Comparison of ENCODE assay signal across 2 cellular contexts in the genomic region with DNA sequence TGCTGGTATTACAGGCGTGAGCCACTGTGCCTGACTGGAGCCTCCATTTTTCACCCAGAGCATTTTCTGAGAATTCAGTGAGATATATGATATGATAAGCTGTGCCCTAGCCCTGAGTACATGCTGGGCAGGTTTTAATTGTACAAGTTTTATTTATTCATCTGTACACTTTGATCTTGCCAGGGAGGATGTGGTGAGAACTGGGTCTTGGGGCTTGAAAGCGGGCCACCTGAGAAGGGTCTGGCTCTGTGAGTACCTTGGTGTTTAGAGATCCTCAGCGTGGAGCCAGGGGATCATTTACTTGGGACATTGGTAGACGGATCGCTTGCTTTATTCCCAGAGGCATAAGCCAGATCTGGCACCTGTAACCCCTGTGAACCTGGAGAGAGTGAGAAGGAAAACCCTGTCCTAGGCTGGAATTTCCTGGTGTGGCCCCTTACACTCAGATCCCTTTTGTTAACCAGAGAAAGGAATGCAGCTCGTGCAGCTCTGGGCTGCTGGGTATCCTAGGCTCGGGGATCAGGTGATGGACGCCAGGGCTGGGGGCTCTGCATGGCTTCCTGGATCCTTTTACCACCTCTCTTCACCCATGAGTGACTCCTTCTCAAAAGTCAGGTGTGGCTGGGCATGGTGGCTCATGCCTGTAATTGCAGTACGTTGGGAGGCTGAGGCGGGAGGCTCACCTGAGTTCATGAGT.
TF ChIP-seq lines count a peak whose summit lies in the region.

No MANE protein-coding gene starts in this region.

TF ChIP-seq in SK-N-SH, 30 proteins besides CTCF, POLR2A, EP300 and RAD21 (continued from another document):
- TF ChIP-seq, protein P1, sequence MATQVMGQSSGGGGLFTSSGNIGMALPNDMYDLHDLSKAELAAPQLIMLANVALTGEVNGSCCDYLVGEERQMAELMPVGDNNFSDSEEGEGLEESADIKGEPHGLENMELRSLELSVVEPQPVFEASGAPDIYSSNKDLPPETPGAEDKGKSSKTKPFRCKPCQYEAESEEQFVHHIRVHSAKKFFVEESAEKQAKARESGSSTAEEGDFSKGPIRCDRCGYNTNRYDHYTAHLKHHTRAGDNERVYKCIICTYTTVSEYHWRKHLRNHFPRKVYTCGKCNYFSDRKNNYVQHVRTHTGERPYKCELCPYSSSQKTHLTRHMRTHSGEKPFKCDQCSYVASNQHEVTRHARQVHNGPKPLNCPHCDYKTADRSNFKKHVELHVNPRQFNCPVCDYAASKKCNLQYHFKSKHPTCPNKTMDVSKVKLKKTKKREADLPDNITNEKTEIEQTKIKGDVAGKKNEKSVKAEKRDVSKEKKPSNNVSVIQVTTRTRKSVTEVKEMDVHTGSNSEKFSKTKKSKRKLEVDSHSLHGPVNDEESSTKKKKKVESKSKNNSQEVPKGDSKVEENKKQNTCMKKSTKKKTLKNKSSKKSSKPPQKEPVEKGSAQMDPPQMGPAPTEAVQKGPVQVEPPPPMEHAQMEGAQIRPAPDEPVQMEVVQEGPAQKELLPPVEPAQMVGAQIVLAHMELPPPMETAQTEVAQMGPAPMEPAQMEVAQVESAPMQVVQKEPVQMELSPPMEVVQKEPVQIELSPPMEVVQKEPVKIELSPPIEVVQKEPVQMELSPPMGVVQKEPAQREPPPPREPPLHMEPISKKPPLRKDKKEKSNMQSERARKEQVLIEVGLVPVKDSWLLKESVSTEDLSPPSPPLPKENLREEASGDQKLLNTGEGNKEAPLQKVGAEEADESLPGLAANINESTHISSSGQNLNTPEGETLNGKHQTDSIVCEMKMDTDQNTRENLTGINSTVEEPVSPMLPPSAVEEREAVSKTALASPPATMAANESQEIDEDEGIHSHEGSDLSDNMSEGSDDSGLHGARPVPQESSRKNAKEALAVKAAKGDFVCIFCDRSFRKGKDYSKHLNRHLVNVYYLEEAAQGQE (IDR thresholded peaks at IDR 0.05; ENCODE audit: low read depth, low read length), result no peak
- TF ChIP-seq NRF1 (IDR thresholded peaks at IDR 0.05; ENCODE audit: low read depth, low read length) (no peak), FOXM1 (IDR thresholded peaks at IDR 0.05; ENCODE audit: low read depth) (no peak), SMC3 (IDR thresholded peaks at IDR 0.05; ENCODE audit: low read depth, low read length) (no peak)
- TF ChIP-seq, protein P2, sequence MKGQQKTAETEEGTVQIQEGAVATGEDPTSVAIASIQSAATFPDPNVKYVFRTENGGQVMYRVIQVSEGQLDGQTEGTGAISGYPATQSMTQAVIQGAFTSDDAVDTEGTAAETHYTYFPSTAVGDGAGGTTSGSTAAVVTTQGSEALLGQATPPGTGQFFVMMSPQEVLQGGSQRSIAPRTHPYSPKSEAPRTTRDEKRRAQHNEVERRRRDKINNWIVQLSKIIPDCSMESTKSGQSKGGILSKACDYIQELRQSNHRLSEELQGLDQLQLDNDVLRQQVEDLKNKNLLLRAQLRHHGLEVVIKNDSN (IDR thresholded peaks at IDR 0.05; ENCODE audit: borderline replicate concordance, low read depth), result no peak
- TF ChIP-seq, protein P3, sequence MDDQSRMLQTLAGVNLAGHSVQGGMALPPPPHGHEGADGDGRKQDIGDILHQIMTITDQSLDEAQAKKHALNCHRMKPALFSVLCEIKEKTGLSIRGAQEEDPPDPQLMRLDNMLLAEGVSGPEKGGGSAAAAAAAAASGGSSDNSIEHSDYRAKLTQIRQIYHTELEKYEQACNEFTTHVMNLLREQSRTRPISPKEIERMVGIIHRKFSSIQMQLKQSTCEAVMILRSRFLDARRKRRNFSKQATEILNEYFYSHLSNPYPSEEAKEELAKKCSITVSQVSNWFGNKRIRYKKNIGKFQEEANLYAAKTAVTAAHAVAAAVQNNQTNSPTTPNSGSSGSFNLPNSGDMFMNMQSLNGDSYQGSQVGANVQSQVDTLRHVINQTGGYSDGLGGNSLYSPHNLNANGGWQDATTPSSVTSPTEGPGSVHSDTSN (IDR thresholded peaks at IDR 0.05), result no peak

TF ChIP-seq in H1, 55 proteins besides CTCF, POLR2A, EP300 and RAD21 (continued from another document):
- TF ChIP-seq ASH2L (IDR thresholded peaks at IDR 0.05; ENCODE audit: low read length) (peak; percentile 29), TEAD4 (IDR thresholded peaks at IDR 0.05; ENCODE audit: low read depth, low read length) (peak; percentile 89), TAF1 (IDR thresholded peaks at IDR 0.05; ENCODE audit: low read depth, low read length) (0 out of 2 replicates have a peak, but pooled peaks have one; percentile 40), SIRT6 (IDR thresholded peaks at IDR 0.05; ENCODE audit: low read length) (no peak), KDM5A (IDR thresholded peaks at IDR 0.05; ENCODE audit: low read length) (no peak), RNF2 (IDR thresholded peaks at IDR 0.05; ENCODE audit: borderline replicate concordance, low read depth, low read length, missing control alignments, poor library complexity, severe bottlenecking) (no peak)
